8 cellular contexts compared by ENCODE assay signal in the genomic region with DNA sequence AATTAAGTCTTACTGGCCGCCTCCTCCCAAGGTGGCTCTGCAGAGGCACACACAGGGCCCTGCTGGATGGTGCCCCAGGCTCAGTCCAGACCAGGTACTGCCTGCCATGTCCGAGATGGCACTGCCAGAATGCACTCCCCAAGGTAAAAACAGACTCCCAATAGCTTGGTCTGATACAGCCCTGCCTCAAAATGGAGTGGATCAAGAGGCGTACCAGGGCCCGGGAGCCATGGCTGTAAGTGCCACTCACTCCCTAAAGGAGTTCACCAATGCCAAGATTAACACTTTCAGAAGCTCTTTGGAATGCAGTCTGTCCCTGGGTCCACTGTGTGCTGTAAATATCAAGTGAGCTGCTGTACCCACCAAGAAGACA. TPM values are rescaled to one million over a fixed set of nuclear protein-coding genes. Genes with fewer than 3 reads are reported as not detected.
DNase-seq lines count a peak whose midpoint lies in the region; ATAC-seq and TF ChIP-seq lines count a peak whose summit lies in the region.

No MANE protein-coding gene starts in this region.

- peak overlapping the region; percentile 94 for H3K4me2 ChIP-seq in smooth muscle cell

- no peak for DNase-seq in H7
- no peak for DNase-seq in activated T-helper 1 cell treated with anti-CD3 and anti-CD28 coated beads, Interleukin-12 subunit alpha, Interleukin-12 subunit beta, Interleukin-2, Interleukin-4 antibody, amounts not matched to agents 30 ng/mL and 10 ng/mL and 1 ng/mL, durations not matched to agents 14 hours and 24 hours and 36 hours (ENCODE audit: low spot score)
- peak in 1 of 3 donors; percentile 47 for DNase-seq in right cardiac atrium
- DNase-seq in smooth muscle cell (lab: John Stamatoyannopoulos, UW; ENCODE audit: unreplicated experiment), result no peak
- DNase-seq in head of caudate nucleus, result no peak
- no peak for DNase-seq in kidney tubule cell (ENCODE audit: low spot score)

- H3F3A ChIP-seq in smooth muscle cell (ENCODE audit: low read depth), result no peaks in the 10 kb centered on the region

- peak overlapping the region; percentile 87 for H3K27ac ChIP-seq in right cardiac atrium (ENCODE audit: low read length)
- H3K27ac ChIP-seq in smooth muscle cell (ENCODE audit: low read depth), result no peak overlapping the region

- H3K4me3 Mint-ChIP-seq in activated T-helper 1 cell treated with anti-CD3 and anti-CD28 coated beads, Interleukin-12 subunit alpha, Interleukin-12 subunit beta, Interleukin-2, Interleukin-4 antibody, amounts not matched to agents 30 ng/mL and 10 ng/mL and 1 ng/mL, durations not matched to agents 14 hours and 24 hours and 36 hours, result peak overlapping the region; percentile 57

- peaks cover 8% of the 10 kb centered on the region for H3K27me3 Mint-ChIP-seq in activated T-helper 1 cell treated with anti-CD3 and anti-CD28 coated beads, Interleukin-12 subunit alpha, Interleukin-12 subunit beta, Interleukin-2, Interleukin-4 antibody, amounts not matched to agents 30 ng/mL and 10 ng/mL and 1 ng/mL, durations not matched to agents 14 hours and 24 hours and 36 hours (ENCODE audit: insufficient read depth)

- ATAC-seq in right cardiac atrium (peak in 1 of 2 donors; percentile 3), GM21423 (IDR thresholded peaks at IDR 0.05; ENCODE audit: unreplicated experiment) (no peak), HG03457 (IDR thresholded peaks at IDR 0.05; ENCODE audit: unreplicated experiment) (no peak)

- H3K27ac Mint-ChIP-seq in activated T-helper 1 cell treated with anti-CD3 and anti-CD28 coated beads, Interleukin-12 subunit alpha, Interleukin-12 subunit beta, Interleukin-2, Interleukin-4 antibody, amounts not matched to agents 30 ng/mL and 10 ng/mL and 1 ng/mL, durations not matched to agents 14 hours and 24 hours and 36 hours, result no peak overlapping the region

- H3K36me3 Mint-ChIP-seq in activated T-helper 1 cell treated with anti-CD3 and anti-CD28 coated beads, Interleukin-12 subunit alpha, Interleukin-12 subunit beta, Interleukin-2, Interleukin-4 antibody, amounts not matched to agents 30 ng/mL and 10 ng/mL and 1 ng/mL, durations not matched to agents 14 hours and 24 hours and 36 hours (ENCODE audit: low read depth), result no peaks in the 10 kb centered on the region

- H3K79me2 ChIP-seq in smooth muscle cell (ENCODE audit: low read depth), result peaks cover 1% of the 10 kb centered on the region

- no peaks in the 10 kb centered on the region for H3K36me3 ChIP-seq in H7 (replicated peaks; ENCODE audit: control insufficient read depth, insufficient read depth, low read length)
- no peaks in the 10 kb centered on the region for H3K36me3 ChIP-seq in smooth muscle cell (ENCODE audit: low read depth)

- peaks cover 10% of the 10 kb centered on the region for H3K4me1 ChIP-seq in right cardiac atrium (ENCODE audit: control insufficient read depth, insufficient read depth, low read length)
- peaks cover 15% of the 10 kb centered on the region for H3K4me1 ChIP-seq in smooth muscle cell (ENCODE audit: low read depth)

- H3K9me3 Mint-ChIP-seq in activated T-helper 1 cell treated with anti-CD3 and anti-CD28 coated beads, Interleukin-12 subunit alpha, Interleukin-12 subunit beta, Interleukin-2, Interleukin-4 antibody, amounts not matched to agents 30 ng/mL and 10 ng/mL and 1 ng/mL, durations not matched to agents 14 hours and 24 hours and 36 hours, result peaks cover 4% of the 10 kb centered on the region

- WGBS in right cardiac atrium, result 69% methylated on average over 4 of the region's 4 CpGs
- 70% methylated on average over 4 of the region's 4 CpGs for WGBS in smooth muscle cell (ENCODE audit: low lambda C conversion rate)

- H2AFZ ChIP-seq in smooth muscle cell (ENCODE audit: low read depth), result peak overlapping the region; percentile 95

- H3K4me3 ChIP-seq in H7 (ENCODE audit: insufficient read depth, low read depth, low read length) (peak overlapping the region; percentile 73), right cardiac atrium (ENCODE audit: low read length) (peak overlapping the region; percentile 82), smooth muscle cell (peak overlapping the region; percentile 66)

- H3K9me3 ChIP-seq in right cardiac atrium (ENCODE audit: control insufficient read depth, low read length) (no peaks in the 10 kb centered on the region), smooth muscle cell (replicated peaks; ENCODE audit: low read depth) (no peaks in the 10 kb centered on the region)

- H3K27me3 ChIP-seq in H7 (ENCODE audit: control insufficient read depth, insufficient read depth, low read length) (peaks cover 7% of the 10 kb centered on the region), right cardiac atrium (ENCODE audit: control insufficient read depth, insufficient read depth) (no peaks in the 10 kb centered on the region), smooth muscle cell (ENCODE audit: low read depth) (no peaks in the 10 kb centered on the region)

- no peak overlapping the region for H3K9ac ChIP-seq in smooth muscle cell (ENCODE audit: low read depth)

- peaks cover 36% of the 10 kb centered on the region for H3K4me1 Mint-ChIP-seq in activated T-helper 1 cell treated with anti-CD3 and anti-CD28 coated beads, Interleukin-12 subunit alpha, Interleukin-12 subunit beta, Interleukin-2, Interleukin-4 antibody, amounts not matched to agents 30 ng/mL and 10 ng/mL and 1 ng/mL, durations not matched to agents 14 hours and 24 hours and 36 hours (ENCODE audit: low read depth)

- intact Hi-C loops in activated T-helper 1 cell treated with anti-CD3 and anti-CD28 coated beads, Interleukin-12 subunit alpha, Interleukin-12 subunit beta, Interleukin-2, Interleukin-4 antibody, amounts not matched to agents 30 ng/mL and 10 ng/mL and 1 ng/mL, durations not matched to agents 14 hours and 24 hours and 36 hours (cut with micrococcal nuclease), result loop anchor here (1.0 to 2.0 kb wide), 6 partner anchors 25 to 114 kb away; partner anchors contain the start of gene NUFIP2
- intact Hi-C loops in right cardiac atrium (cut with DNase I), result loop anchor here in 2 of 4 donors (5.0 kb wide), 1 partner anchor 33 kb away; no protein-coding TSS in a partner anchor
- intact Hi-C loops in head of caudate nucleus (cut with DNase I), result loop anchor here (5.0 kb wide), 1 partner anchor 33 kb away; no protein-coding TSS in a partner anchor

- no peak for TF ChIP-seq CTCF in smooth muscle cell (IDR thresholded peaks at IDR 0.05; ENCODE audit: borderline replicate concordance, insufficient read depth, poor library complexity, severe bottlenecking)

- H4K20me1 ChIP-seq in smooth muscle cell (ENCODE audit: low read depth), result peaks cover 10% of the 10 kb centered on the region

RNA-seq across cellular contexts. Expression of gene MYO18A, which starts 0.6 kb away (rescaled TPM):
- 13.5 and 16.6 TPM in 2 replicates for total RNA-seq in H7 (2014; rRNA removed; shearing (Covaris generic))
- 38.2 and 40.5 TPM in 2 replicates for total RNA-seq in activated T-helper 1 cell treated with anti-CD3 and anti-CD28 coated beads, Interleukin-12 subunit alpha, Interleukin-12 subunit beta, Interleukin-2, Interleukin-4 antibody, amounts not matched to agents 30 ng/mL and 10 ng/mL and 1 ng/mL, durations not matched to agents 14 hours and 24 hours and 36 hours
- 100 to 1,000 TPM; 206 to 312 (median 277) TPM for total RNA-seq in right cardiac atrium
- polyA plus RNA-seq in right cardiac atrium, result 248 TPM
- total RNA-seq in smooth muscle cell, result 16.0 and 18.0 TPM in 2 replicates
- 21.2 and 22.1 TPM in 2 replicates for polyA plus RNA-seq in smooth muscle cell
